ENCODE assay signal across 8 cellular contexts in the genomic region with DNA sequence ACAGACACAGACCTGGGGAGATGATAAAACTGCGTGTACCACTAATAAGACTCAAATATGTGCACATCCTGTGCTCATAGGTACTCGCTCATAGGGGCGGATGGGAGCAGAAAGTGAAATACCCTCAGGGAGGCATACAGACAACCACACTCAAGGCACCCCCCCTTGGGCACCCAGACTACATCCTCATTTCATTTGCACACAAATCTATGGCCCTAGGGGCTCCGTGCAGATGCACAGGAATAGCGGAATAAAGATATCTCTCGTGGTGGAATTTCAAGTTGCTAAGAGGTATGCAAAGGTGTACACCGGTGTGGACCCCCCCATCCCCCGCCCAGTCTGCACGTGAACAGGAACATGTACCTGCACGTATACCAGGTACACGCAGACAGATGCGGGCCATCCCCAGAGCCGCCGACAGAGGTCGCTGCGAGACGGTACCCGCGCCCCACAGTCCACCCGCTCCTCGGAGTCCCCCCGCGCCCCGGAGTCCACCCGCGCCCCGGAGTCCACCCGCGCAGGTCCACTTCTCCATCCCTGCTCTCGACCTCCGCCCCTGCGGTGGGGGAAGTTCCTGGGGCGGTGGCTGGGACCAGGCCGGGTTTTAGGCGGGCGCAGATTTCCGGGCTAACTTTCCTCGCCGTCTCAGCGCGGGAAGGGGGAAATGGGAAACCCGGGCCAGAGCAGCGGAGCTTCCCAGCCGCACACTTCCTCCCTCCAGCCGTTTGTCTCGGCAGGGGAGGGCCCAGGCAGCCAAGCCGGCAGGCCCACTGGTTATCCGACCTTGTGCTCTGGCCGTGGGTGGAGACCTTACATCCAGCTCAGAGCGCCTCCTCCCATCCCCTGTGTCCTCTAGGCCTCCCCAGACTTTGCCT. TPM values are rescaled to one million over a fixed set of nuclear protein-coding genes. Genes with fewer than 3 reads are reported as not detected.
DNase-seq lines count a peak whose midpoint lies in the region; ATAC-seq and TF ChIP-seq lines count a peak whose summit lies in the region.

No MANE protein-coding gene starts in this region.

- H3K4me3 ChIP-seq in astrocyte of the cerebellum (ENCODE audit: low read depth, low read length): peak overlapping the region; percentile 36
- peak overlapping the region; percentile 60 for H3K4me3 ChIP-seq in iPS-18a (ENCODE audit: low read length)

- no peak overlapping the region for H3K27ac ChIP-seq in iPS-18a (ENCODE audit: low read length)

- intact Hi-C loops in CD14-positive monocyte (cut with micrococcal nuclease): loop anchor here in 1 of 2 donors (5.0 to 10.0 kb wide), 3 partner anchors 67 to 126 kb away; a partner anchor contains a TSS

- no peaks in the 10 kb centered on the region for H3K27me3 ChIP-seq in iPS-18a (ENCODE audit: control insufficient read depth, insufficient read depth, low read length)

- ATAC-seq in GM19395 (IDR thresholded peaks at IDR 0.05; ENCODE audit: unreplicated experiment): peak; percentile 71

- H3K4me1 ChIP-seq in iPS-18a (ENCODE audit: control insufficient read depth, low read depth, low read length): no peaks in the 10 kb centered on the region

- DNase-seq in CD14-positive monocyte (ENCODE audit: low spot score): peak; percentile 60
- DNase-seq in HUDEP-2 (lab: John Stamatoyannopoulos, UW; ENCODE audit: unreplicated experiment in 76 of 76): peak in 39 of 76 experiments; percentile 2 to 55 (median 22)
- DNase-seq in T-helper 9 cell: peak; percentile 76
- DNase-seq in astrocyte of the cerebellum (ENCODE audit: low read depth): no peak
- DNase-seq in stimulated activated CD4-positive, alpha-beta T cell treated with anti-CD3 and anti-CD28 coated beads, Interleukin-12 subunit alpha, Interleukin-12 subunit beta, amount 100 ng/mL, for 24 hours (ENCODE audit: low read depth in 2 of 2): peak; percentile 50 to 77
- DNase-seq in NCI-H2107 (lab: John Stamatoyannopoulos, UW): no peak

- no peaks in the 10 kb centered on the region for H3K9me3 Mint-ChIP-seq in CD14-positive monocyte

- peaks cover 0 to 3% (median 0%) of the 10 kb centered on the region in 3 donors for H3K27me3 Mint-ChIP-seq in CD14-positive monocyte (ENCODE audit: low read depth in 3 of 3)

- H3K9me3 ChIP-seq in iPS-18a (ENCODE audit: control insufficient read depth, low read depth, low read length): no peaks in the 10 kb centered on the region

- H3K9ac ChIP-seq in iPS-18a (ENCODE audit: low read length): peak overlapping the region; percentile 55

- peak overlapping the region; percentile 61 to 76 for H3K4me3 Mint-ChIP-seq in CD14-positive monocyte

- in situ Hi-C loops in astrocyte of the cerebellum (cut with HindIII; ENCODE audit: low sequenced_read_pairs): no loop called here

- TF ChIP-seq CTCF in CD14-positive monocyte (IDR thresholded peaks at IDR 0.05): peak; percentile 95
- peak; percentile 78 for TF ChIP-seq CTCF in astrocyte of the cerebellum (IDR thresholded peaks at IDR 0.05; ENCODE audit: low read depth, low read length, missing control alignments)

- H3K36me3 Mint-ChIP-seq in CD14-positive monocyte: no peaks in the 10 kb centered on the region

- peaks cover 26% of the 10 kb centered on the region for H3K4me1 Mint-ChIP-seq in CD14-positive monocyte

- H3K27ac Mint-ChIP-seq in CD14-positive monocyte: peak overlapping the region in 5 of 7 donors; percentile 26 to 68 (median 56)

- no peaks in the 10 kb centered on the region for H3K36me3 ChIP-seq in iPS-18a (ENCODE audit: control insufficient read depth, low read depth, low read length)

RNA-seq across cellular contexts. Expression of a gene that starts 1.0 kb away (rescaled TPM):
- not detected for polyA plus RNA-seq in CD14-positive monocyte

Comparison
In these comparisons a context has a peak if more than half of its experiments do, and no peak if none do; other contexts are left out.
1. DNase-seq: peak in CD14-positive monocyte (single experiment), HUDEP-2 (39 of 76), T-helper 9 cell (single experiment) and stimulated activated CD4-positive, alpha-beta T cell treated with anti-CD3 and anti-CD28 coated beads, Interleukin-12 subunit alpha, Interleukin-12 subunit beta, amount 100 ng/mL, for 24 hours (2 of 2); none in astrocyte of the cerebellum (single experiment) and NCI-H2107 (single experiment).